Comparison of ENCODE assay signal across 8 cellular contexts in the genomic region with DNA sequence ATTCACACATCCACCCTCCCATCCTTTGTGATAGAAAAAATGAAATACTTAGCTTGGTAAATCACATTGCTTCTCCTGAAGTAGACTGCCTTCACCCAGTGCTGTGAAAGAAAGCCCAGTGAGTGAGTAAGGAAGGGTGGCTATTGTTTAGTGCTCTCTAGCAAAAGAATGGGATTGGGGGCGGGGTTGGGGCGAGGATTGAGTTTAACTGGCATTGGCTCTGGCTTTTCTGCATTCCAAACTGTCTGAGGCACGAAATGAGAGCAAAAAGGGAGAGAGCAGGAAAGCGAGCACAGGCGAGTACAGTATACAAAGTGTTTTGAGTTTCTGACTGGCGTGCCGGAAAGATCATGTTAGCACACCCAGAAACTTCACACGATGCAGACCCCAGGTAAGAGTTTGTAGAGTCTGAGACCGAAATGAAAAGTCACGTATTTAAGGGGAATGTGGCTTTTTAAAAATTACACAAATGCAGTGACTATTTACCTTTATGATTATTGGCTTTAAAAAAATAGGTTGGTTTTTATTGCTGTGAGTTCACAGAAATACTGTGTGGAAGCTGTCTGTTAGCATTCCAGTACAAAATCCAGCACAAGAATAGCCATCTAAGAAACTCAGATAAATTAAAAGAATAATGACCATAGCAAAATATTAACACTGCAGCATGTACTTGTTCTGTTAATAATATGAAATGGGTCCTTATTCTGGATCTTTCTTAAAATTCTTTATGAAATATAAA.
DNase-seq lines count a peak whose midpoint lies in the region; ATAC-seq, FAIRE-seq and TF ChIP-seq lines count a peak whose summit lies in the region.

No MANE protein-coding gene starts in this region.

- peak overlapping the region; percentile 88 for H3K27ac ChIP-seq in astrocyte (ENCODE audit: low read depth, low read length)
- peak overlapping the region; percentile 83 for H3K27ac ChIP-seq in right cardiac atrium (ENCODE audit: low read length)

- peak overlapping the region; percentile 29 for H2AFZ ChIP-seq in astrocyte (ENCODE audit: low read depth, low read length)

- WGBS in right cardiac atrium: 26% methylated on average over 10 of the region's 10 CpGs

- FAIRE-seq in astrocyte (lab: Jason Lieb, UNC): peak; percentile 74

- ATAC-seq in right cardiac atrium (peak; percentile 79 to 87), GM19452 (IDR thresholded peaks at IDR 0.05; ENCODE audit: unreplicated experiment) (no peak), HG03378 (IDR thresholded peaks at IDR 0.05; ENCODE audit: unreplicated experiment) (no peak)

- TF ChIP-seq CTCF in astrocyte (IDR thresholded peaks at IDR 0.05; ENCODE audit: insufficient read depth, low read depth, low read length) (no peak), retinal pigment epithelial cell (conservative IDR thresholded peaks at IDR 0.05; ENCODE audit: low read depth, low read length) (no peak)

- H3K27me3 ChIP-seq in astrocyte (ENCODE audit: insufficient read depth, low read length) (no peaks in the 10 kb centered on the region), right cardiac atrium (ENCODE audit: control insufficient read depth, insufficient read depth) (no peaks in the 10 kb centered on the region)

- H3K27ac Mint-ChIP-seq in astrocyte (ENCODE audit: unreplicated experiment): peak overlapping the region; percentile 70

- peaks cover 46% of the 10 kb centered on the region for H3K79me2 ChIP-seq in astrocyte (ENCODE audit: insufficient read depth, low read length)

- H3K4me3 ChIP-seq in astrocyte (ENCODE audit: insufficient read depth, low read depth, low read length) (peak overlapping the region; percentile 60), right cardiac atrium (ENCODE audit: low read length) (peak overlapping the region; percentile 47), retinal pigment epithelial cell (ENCODE audit: low read length) (peak overlapping the region; percentile 48)

- H3K9me3 Mint-ChIP-seq in astrocyte (ENCODE audit: unreplicated experiment): no peaks in the 10 kb centered on the region

- peaks cover 55% of the 10 kb centered on the region for H3K4me1 Mint-ChIP-seq in astrocyte (ENCODE audit: low read depth, unreplicated experiment)

- H3K4me1 ChIP-seq in astrocyte (ENCODE audit: insufficient read depth, low read length): peaks cover 25% of the 10 kb centered on the region
- peaks cover 9% of the 10 kb centered on the region for H3K4me1 ChIP-seq in right cardiac atrium (ENCODE audit: control insufficient read depth, insufficient read depth, low read length)

- H3K27me3 Mint-ChIP-seq in astrocyte (ENCODE audit: low read depth, unreplicated experiment): no peaks in the 10 kb centered on the region

- peak overlapping the region; percentile 88 for H3K4me3 Mint-ChIP-seq in astrocyte (ENCODE audit: unreplicated experiment)

- no peaks in the 10 kb centered on the region for H3K9me3 ChIP-seq in astrocyte (ENCODE audit: insufficient read depth, low read depth, low read length)
- no peaks in the 10 kb centered on the region for H3K9me3 ChIP-seq in right cardiac atrium (ENCODE audit: control insufficient read depth, low read length)

- H3K4me2 ChIP-seq in astrocyte (ENCODE audit: low read length): peak overlapping the region; percentile 84

- peak overlapping the region; percentile 79 for H3K9ac ChIP-seq in astrocyte (ENCODE audit: low read length)

- no peaks in the 10 kb centered on the region for H3K36me3 Mint-ChIP-seq in astrocyte (ENCODE audit: low read depth, unreplicated experiment)

- H4K20me1 ChIP-seq in astrocyte (ENCODE audit: insufficient read depth, low read length): no peaks in the 10 kb centered on the region

- H3K36me3 ChIP-seq in astrocyte (ENCODE audit: insufficient read depth, low read length): no peaks in the 10 kb centered on the region

- DNase-seq in H4 (ENCODE audit: low spot score): peak; percentile 81
- peak; percentile 91 for DNase-seq in astrocyte (ENCODE audit: low read depth)
- DNase-seq in right cardiac atrium: peak in 2 of 3 donors; percentile 46 to 67
- peak; percentile 74 for DNase-seq in retinal pigment epithelial cell (ENCODE audit: low read depth)
- no peak for DNase-seq in stimulated activated CD4-positive, alpha-beta T cell treated with anti-CD3 and anti-CD28 coated beads, Interleukin-4, amount 100 ng/mL, for 1 hour
- no peak for DNase-seq in CD1c-positive myeloid dendritic cell (ENCODE audit: extremely low spot score)

- intact Hi-C loops in right cardiac atrium (cut with DNase I): no loop called here

Comparison
In these comparisons a context has a peak if more than half of its experiments do, and no peak if none do; other contexts are left out.
1. DNase-seq: peak in H4 (single experiment), astrocyte (single experiment), right cardiac atrium (2 of 3) and retinal pigment epithelial cell (single experiment); none in stimulated activated CD4-positive, alpha-beta T cell treated with anti-CD3 and anti-CD28 coated beads, Interleukin-4, amount 100 ng/mL, for 1 hour (single experiment) and CD1c-positive myeloid dendritic cell (single experiment).
2. ATAC-seq: peak in right cardiac atrium (2 of 2); none in GM19452 (single experiment) and HG03378 (single experiment).
3. Peak in every context shown above with its lines, with median percentiles within 50 percentile points of each other: H3K4me3 ChIP-seq.